23 cellular contexts compared by ENCODE assay signal in genomic region chr12:25949343-25949742, GRCh38. TPM values are rescaled to one million over a fixed set of nuclear protein-coding genes. Genes with fewer than 3 reads are reported as not detected.
A peak's percentile ranks its signal among the peaks of the same experiment; 100 is the strongest.
DNase-seq lines count a peak whose midpoint lies in the region; ATAC-seq, FAIRE-seq and TF ChIP-seq lines count a peak whose summit lies in the region.
"Had no signal": no experiment of that assay in that cellular context is flagged by ENCODE, and none has a peak within 500 bp of the region (broad histone marks: within the 10 kb centered on the region; RNA-seq: fewer than 3 reads in every experiment).

No MANE protein-coding gene starts in this region.

- H3K4me2 ChIP-seq in A549 (no peak overlapping the region), neuronal stem cell (ENCODE audit: insufficient read depth, low read length, poor library complexity, severe bottlenecking) (no peak overlapping the region)
- H3K4me2 ChIP-seq: BLaER1 treated with 17β-estradiol and CSF1 and Interleukin-3, amounts not matched to agents 10 nM and 100 nM had no signal

- TF ChIP-seq CTCF in A549 (IDR thresholded peaks at IDR 0.05) (no peak), HEK293 (tag by site-specific recombination; IDR thresholded peaks at IDR 0.05) (no peak), endodermal cell (conservative IDR thresholded peaks at IDR 0.05) (no peak), pancreas (IDR thresholded peaks at IDR 0.05) (no peak)

- no peak overlapping the region for H3K27ac ChIP-seq in A549
- H3K27ac ChIP-seq in HEK293 (ENCODE audit: extremely low read depth, low read depth, low read length), result no peak overlapping the region
- H3K27ac ChIP-seq in endodermal cell (ENCODE audit: low read depth, low read length), result no peak overlapping the region
- no peak overlapping the region for H3K27ac ChIP-seq in pancreas
- H3K27ac ChIP-seq in neuronal stem cell (replicated peaks; ENCODE audit: low read length), result no peak overlapping the region
- H3K27ac ChIP-seq: BLaER1 treated with 17β-estradiol and CSF1 and Interleukin-3, amounts not matched to agents 10 nM and 100 nM; GM23248 had no signal

- no peak overlapping the region for H4K91ac ChIP-seq in neuronal stem cell (ENCODE audit: low read depth, low read length, poor library complexity)

- no peak overlapping the region for H3K4ac ChIP-seq in neuronal stem cell (ENCODE audit: low read length)

- ATAC-seq in A549 (no peak), pancreas (no peak), GM18867 (IDR thresholded peaks at IDR 0.05; ENCODE audit: unreplicated experiment) (no peak), left cardiac atrium (no peak)

- POLR2A ChIA-PET in A549 (lab: Yijun Ruan, JAX) (no interaction called here), HEK293 (lab: Yijun Ruan, JAX) (interaction anchor here (1.2 kb wide), 1 partner anchor 8 kb away, joined by 3 read pairs; no protein-coding TSS in a partner anchor)

- TF ChIP-seq RAD21 in A549 (conservative IDR thresholded peaks at IDR 0.05 in 1 of 2, IDR thresholded peaks at IDR 0.05 in 1 of 2), result no peak

- H3K4me1 ChIP-seq in A549 (no peaks in the 10 kb centered on the region), HEK293 (ENCODE audit: control insufficient read depth, insufficient read depth, low read length) (no peaks in the 10 kb centered on the region), endodermal cell (ENCODE audit: control insufficient read depth, insufficient read depth, low read length) (no peaks in the 10 kb centered on the region), pancreas (no peaks in the 10 kb centered on the region), neuronal stem cell (ENCODE audit: control insufficient read depth in 2 of 2, insufficient read depth in 1 of 2, low read depth in 1 of 2, low read length in 2 of 2) (no peaks in the 10 kb centered on the region)
- H3K4me1 ChIP-seq: BE2C; BLaER1 treated with 17β-estradiol and CSF1 and Interleukin-3, amounts not matched to agents 10 nM and 100 nM had no signal

- H3K9ac ChIP-seq in endodermal cell (ENCODE audit: extremely low read depth, low read length, poor library complexity, severe bottlenecking) (no peak overlapping the region), neuronal stem cell (ENCODE audit: low read depth, low read length, poor library complexity) (no peak overlapping the region)
- H3K9ac ChIP-seq: BLaER1 treated with 17β-estradiol and CSF1 and Interleukin-3, amounts not matched to agents 10 nM and 100 nM; GM23248 had no signal

- H4K8ac ChIP-seq in neuronal stem cell (ENCODE audit: low read depth, low read length), result no peak overlapping the region

- H2BK15ac ChIP-seq in neuronal stem cell (ENCODE audit: low read length), result no peak overlapping the region

- peaks cover 9% of the 10 kb centered on the region for H3K9me3 Mint-ChIP-seq in endodermal cell

- no peak overlapping the region for H2BK5ac ChIP-seq in neuronal stem cell (ENCODE audit: low read length)

- H2BK12ac ChIP-seq in neuronal stem cell (ENCODE audit: low read length), result no peak overlapping the region

- no peak overlapping the region for H3K14ac ChIP-seq in neuronal stem cell (ENCODE audit: low read length)

- H3K4me1 Mint-ChIP-seq in endodermal cell, result no peaks in the 10 kb centered on the region
- H3K4me1 Mint-ChIP-seq: CD4-positive, alpha-beta memory T cell had no signal

- intact Hi-C loops in pancreas (cut with DNase I) (no loop called here), left cardiac atrium (cut with DNase I) (no loop called here)

- H3K27ac Mint-ChIP-seq in endodermal cell, result no peak overlapping the region
- H3K27ac Mint-ChIP-seq: CD4-positive, alpha-beta memory T cell; HFFc6 had no signal

- CTCF ChIA-PET in A549 (lab: Yijun Ruan, JAX) (interaction anchor here (1.7 kb wide), 1 partner anchor 9 kb away, joined by 3 read pairs; no protein-coding TSS in a partner anchor), HEK293 (lab: Yijun Ruan, JAX) (interaction anchor here (0.6 to 0.7 kb wide), 3 partner anchors 11 to 1011 kb away, joined by 3 read pairs; no protein-coding TSS in a partner anchor)

- no peaks in the 10 kb centered on the region for H3K79me1 ChIP-seq in neuronal stem cell (ENCODE audit: low read depth, low read length)

- TF ChIP-seq POLR2A in A549 (IDR thresholded peaks at IDR 0.05; ENCODE audit: low read length), result no peak

- no peak for TF ChIP-seq EP300 in A549 (IDR thresholded peaks at IDR 0.05)

- no peak overlapping the region for H2BK120ac ChIP-seq in neuronal stem cell (ENCODE audit: low read depth, low read length)

- no peaks in the 10 kb centered on the region for H3K27me3 ChIP-seq in endodermal cell (ENCODE audit: control insufficient read depth, insufficient read depth, low read length, poor library complexity, severe bottlenecking)
- no peaks in the 10 kb centered on the region for H3K27me3 ChIP-seq in pancreas
- H3K27me3 ChIP-seq in neuronal stem cell (ENCODE audit: control insufficient read depth in 3 of 3, insufficient read depth in 3 of 3, low read depth in 1 of 3, low read length in 3 of 3), result no peaks in the 10 kb centered on the region
- H3K27me3 ChIP-seq: BLaER1 treated with 17β-estradiol and CSF1 and Interleukin-3, amounts not matched to agents 10 nM and 100 nM had no signal

- no peak overlapping the region for H2AFZ ChIP-seq in neuronal stem cell (ENCODE audit: low read length)
- H2AFZ ChIP-seq: GM23248 had no signal

- H2AK5ac ChIP-seq in neuronal stem cell (ENCODE audit: low read depth, low read length), result no peak overlapping the region

- H3K4me3 ChIP-seq in A549 (no peak overlapping the region), HEK293 (ENCODE audit: low read depth, low read length) (no peak overlapping the region), endodermal cell (ENCODE audit: low read length) (no peak overlapping the region), pancreas (no peak overlapping the region), neuronal stem cell (ENCODE audit: low read length in 2 of 2) (no peak overlapping the region)
- H3K4me3 ChIP-seq: BLaER1 treated with 17β-estradiol and CSF1 and Interleukin-3, amounts not matched to agents 10 nM and 100 nM; GM23248 had no signal

- H3K36me3 ChIP-seq in HEK293 (ENCODE audit: control insufficient read depth in 2 of 2, insufficient read depth in 1 of 2, low read length in 2 of 2) (peaks cover 0 to 2% of the 10 kb centered on the region in 2 experiments; a peak in 1 of 3 replicates), endodermal cell (ENCODE audit: control insufficient read depth, insufficient read depth, low read length) (no peaks in the 10 kb centered on the region), pancreas (no peaks in the 10 kb centered on the region), neuronal stem cell (replicated peaks in 1 of 2; ENCODE audit: control insufficient read depth in 2 of 2, insufficient read depth in 2 of 2, low read length in 2 of 2) (peaks cover 2 to 9% of the 10 kb centered on the region in 2 donors)
- H3K36me3 ChIP-seq: BE2C; BLaER1 treated with 17β-estradiol and CSF1 and Interleukin-3, amounts not matched to agents 10 nM and 100 nM had no signal

- H3K18ac ChIP-seq in neuronal stem cell (ENCODE audit: low read length), result no peak overlapping the region

- H3K9me3 ChIP-seq in A549 (no peaks in the 10 kb centered on the region), HEK293 (ENCODE audit: control insufficient read depth, insufficient read depth, low read depth, low read length) (no peaks in the 10 kb centered on the region), endodermal cell (ENCODE audit: control insufficient read depth, low read length) (no peaks in the 10 kb centered on the region), pancreas (no peaks in the 10 kb centered on the region), neuronal stem cell (replicated peaks in 1 of 2; ENCODE audit: control insufficient read depth in 2 of 2, insufficient read depth in 1 of 2, low read depth in 1 of 2, low read length in 2 of 2) (no peaks in the 10 kb centered on the region)
- H3K9me3 ChIP-seq: BE2C; BLaER1 treated with 17β-estradiol and CSF1 and Interleukin-3, amounts not matched to agents 10 nM and 100 nM had no signal

- no peak overlapping the region for H3K4me3 Mint-ChIP-seq in endodermal cell
- H3K4me3 Mint-ChIP-seq: CD4-positive, alpha-beta memory T cell; HFFc6 had no signal

- no peak overlapping the region for H3K23ac ChIP-seq in neuronal stem cell (ENCODE audit: low read depth, low read length, poor library complexity)

- peaks cover 24% of the 10 kb centered on the region for H3K36me3 Mint-ChIP-seq in endodermal cell (ENCODE audit: low read depth)
- H3K36me3 Mint-ChIP-seq: CD4-positive, alpha-beta memory T cell had no signal

- DNase-seq in A549 (ENCODE audit: low read depth in 1 of 2, low spot score in 1 of 2) (no peak), endodermal cell (peak; percentile 30), pancreas (no peak), neuronal stem cell (ENCODE audit: low spot score) (no peak), left cardiac atrium (no peak)
- DNase-seq: ACHN; AML-193; BE2C; Calu3; CD4-positive, alpha-beta memory T cell; COR-L47; DMS153; DND-41; GM23248; H7; HCEC 1CT; HFFc6 had no signal

- H3K27me3 Mint-ChIP-seq in endodermal cell (ENCODE audit: insufficient read depth), result no peaks in the 10 kb centered on the region

- WGBS in A549 (ENCODE audit: missing lambda C conversion rate), result 80% methylated on average over 4 of the region's 4 CpGs
- 86 to 100% methylated on average over 3 of the region's 4 CpGs for WGBS in endodermal cell (ENCODE audit: insufficient coverage in 1 of 2, insufficient read length in 1 of 2), 2 experiments
- 91 to 95% methylated on average over 4 of the region's 4 CpGs for WGBS in pancreas, 2 donors
- WGBS in neuronal stem cell (ENCODE audit: extremely low coverage in 2 of 2, insufficient read length in 2 of 2, insufficient replicate concordance in 1 of 2), 2 donors, result no CpG with 5 or more reads among the region's 4 CpGs

- no peak for FAIRE-seq in A549 (lab: Jason Lieb, UNC)
- peak; percentile 5 for FAIRE-seq in pancreas (lab: Jason Lieb, UNC)
- FAIRE-seq: GM12892, GM19239, H1 had no signal

TF ChIP-seq in HEK293, 187 proteins besides CTCF, POLR2A, EP300 and RAD21 (continues in another document):
- TF ChIP-seq ZFHX2 (tag by site-specific recombination; conservative IDR thresholded peaks at IDR 0.05) (no peak), ZNF510 (tag by site-specific recombination; IDR thresholded peaks at IDR 0.05; ENCODE audit: insufficient replicate concordance) (no peak), ZBTB7A (tag by site-specific recombination; IDR thresholded peaks at IDR 0.05; ENCODE audit: low read depth) (no peak)

RNA-seq across cellular contexts. Expression of gene RASSF8, which starts 9.1 kb away (rescaled TPM):
- polyA plus RNA-seq in A549 (2011; rRNA removed) (7.4 and 8.7 TPM in 2 replicates), A549 (2017; fragmentation: RNase III; extraction: RNeasy Plus Mini Kit Qiagen cat#74134 plus additional on column Dnase treatment) (5.1 to 5.7 TPM (median 5.3 TPM) in 3 replicates), pancreas (1 to 10 TPM; 4.3 TPM)
- 1.6 and 1.9 TPM in 2 replicates for polyA plus RNA-seq in A549 (2012; cell fraction: cytosol; rRNA removed)
- 0.82 and 1.5 TPM in 2 replicates for polyA plus RNA-seq in A549 (2012; cell fraction: nucleus; rRNA removed)
- 18.4 and 33.6 TPM in 2 replicates for polyA minus RNA-seq in A549 (2011; rRNA and poly(A)+ RNA removed)
- total RNA-seq in endodermal cell (100 to 1,000 TPM in 1 of 2 donors, 10 to 100 TPM in 1; 87.0 to 183 TPM), pancreas (10 to 100 TPM in 3 of 6 donors, 1 to 10 TPM in 3; 6.3 to 25.0 (median 10.5) TPM), left cardiac atrium (10 to 100 TPM; 60.0 to 81.4 TPM)
- 29.0 TPM for polyA plus RNA-seq in endodermal cell (2013, experiment 1 of 2)
- polyA plus RNA-seq in endodermal cell (2013, experiment 2 of 2), result 30.8 TPM
- 36.0 TPM for polyA plus RNA-seq in neuronal stem cell (2013, experiment 1 of 2)
- 35.9 TPM for polyA plus RNA-seq in neuronal stem cell (2013, experiment 2 of 2)
- total RNA-seq: CD4-positive, alpha-beta memory T cell had no signal
- polyA plus RNA-seq: CD4-positive, alpha-beta memory T cell had no signal

Comparison
In these comparisons a context has a peak if more than half of its experiments do, and no peak if none do; other contexts are left out.
1. Of the 5 proteins assayed by ChIP-seq in both HEK293 and A549: peak only in HEK293: none; only in A549: none; in both: REST; in neither: 4.